1 cellular context compared by ENCODE assay signal in the genomic region with DNA sequence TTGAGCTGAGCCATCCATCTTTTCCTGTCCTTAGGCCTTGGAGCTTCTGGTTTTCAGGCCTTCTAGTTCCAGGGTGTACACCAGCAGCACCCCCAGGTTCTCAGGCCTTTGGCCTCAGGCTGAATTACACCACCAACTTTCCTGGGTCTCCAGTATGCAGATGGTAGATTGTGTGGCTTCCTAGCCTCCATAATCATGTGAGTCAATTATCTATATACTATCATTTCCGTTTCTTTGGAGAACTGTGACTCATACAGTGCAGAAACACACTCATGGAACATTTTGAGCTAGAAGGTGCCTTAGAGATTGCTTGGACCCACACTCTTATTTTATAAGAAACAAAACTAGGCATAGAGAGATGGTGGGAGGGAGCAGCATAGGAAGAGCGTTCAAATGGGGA.
TF ChIP-seq lines count a peak whose summit lies in the region.

No MANE protein-coding gene starts in this region.

TF ChIP-seq in K562, 482 proteins besides CTCF, POLR2A, EP300 and RAD21 (continued from another document):
- TF ChIP-seq, protein P1, sequence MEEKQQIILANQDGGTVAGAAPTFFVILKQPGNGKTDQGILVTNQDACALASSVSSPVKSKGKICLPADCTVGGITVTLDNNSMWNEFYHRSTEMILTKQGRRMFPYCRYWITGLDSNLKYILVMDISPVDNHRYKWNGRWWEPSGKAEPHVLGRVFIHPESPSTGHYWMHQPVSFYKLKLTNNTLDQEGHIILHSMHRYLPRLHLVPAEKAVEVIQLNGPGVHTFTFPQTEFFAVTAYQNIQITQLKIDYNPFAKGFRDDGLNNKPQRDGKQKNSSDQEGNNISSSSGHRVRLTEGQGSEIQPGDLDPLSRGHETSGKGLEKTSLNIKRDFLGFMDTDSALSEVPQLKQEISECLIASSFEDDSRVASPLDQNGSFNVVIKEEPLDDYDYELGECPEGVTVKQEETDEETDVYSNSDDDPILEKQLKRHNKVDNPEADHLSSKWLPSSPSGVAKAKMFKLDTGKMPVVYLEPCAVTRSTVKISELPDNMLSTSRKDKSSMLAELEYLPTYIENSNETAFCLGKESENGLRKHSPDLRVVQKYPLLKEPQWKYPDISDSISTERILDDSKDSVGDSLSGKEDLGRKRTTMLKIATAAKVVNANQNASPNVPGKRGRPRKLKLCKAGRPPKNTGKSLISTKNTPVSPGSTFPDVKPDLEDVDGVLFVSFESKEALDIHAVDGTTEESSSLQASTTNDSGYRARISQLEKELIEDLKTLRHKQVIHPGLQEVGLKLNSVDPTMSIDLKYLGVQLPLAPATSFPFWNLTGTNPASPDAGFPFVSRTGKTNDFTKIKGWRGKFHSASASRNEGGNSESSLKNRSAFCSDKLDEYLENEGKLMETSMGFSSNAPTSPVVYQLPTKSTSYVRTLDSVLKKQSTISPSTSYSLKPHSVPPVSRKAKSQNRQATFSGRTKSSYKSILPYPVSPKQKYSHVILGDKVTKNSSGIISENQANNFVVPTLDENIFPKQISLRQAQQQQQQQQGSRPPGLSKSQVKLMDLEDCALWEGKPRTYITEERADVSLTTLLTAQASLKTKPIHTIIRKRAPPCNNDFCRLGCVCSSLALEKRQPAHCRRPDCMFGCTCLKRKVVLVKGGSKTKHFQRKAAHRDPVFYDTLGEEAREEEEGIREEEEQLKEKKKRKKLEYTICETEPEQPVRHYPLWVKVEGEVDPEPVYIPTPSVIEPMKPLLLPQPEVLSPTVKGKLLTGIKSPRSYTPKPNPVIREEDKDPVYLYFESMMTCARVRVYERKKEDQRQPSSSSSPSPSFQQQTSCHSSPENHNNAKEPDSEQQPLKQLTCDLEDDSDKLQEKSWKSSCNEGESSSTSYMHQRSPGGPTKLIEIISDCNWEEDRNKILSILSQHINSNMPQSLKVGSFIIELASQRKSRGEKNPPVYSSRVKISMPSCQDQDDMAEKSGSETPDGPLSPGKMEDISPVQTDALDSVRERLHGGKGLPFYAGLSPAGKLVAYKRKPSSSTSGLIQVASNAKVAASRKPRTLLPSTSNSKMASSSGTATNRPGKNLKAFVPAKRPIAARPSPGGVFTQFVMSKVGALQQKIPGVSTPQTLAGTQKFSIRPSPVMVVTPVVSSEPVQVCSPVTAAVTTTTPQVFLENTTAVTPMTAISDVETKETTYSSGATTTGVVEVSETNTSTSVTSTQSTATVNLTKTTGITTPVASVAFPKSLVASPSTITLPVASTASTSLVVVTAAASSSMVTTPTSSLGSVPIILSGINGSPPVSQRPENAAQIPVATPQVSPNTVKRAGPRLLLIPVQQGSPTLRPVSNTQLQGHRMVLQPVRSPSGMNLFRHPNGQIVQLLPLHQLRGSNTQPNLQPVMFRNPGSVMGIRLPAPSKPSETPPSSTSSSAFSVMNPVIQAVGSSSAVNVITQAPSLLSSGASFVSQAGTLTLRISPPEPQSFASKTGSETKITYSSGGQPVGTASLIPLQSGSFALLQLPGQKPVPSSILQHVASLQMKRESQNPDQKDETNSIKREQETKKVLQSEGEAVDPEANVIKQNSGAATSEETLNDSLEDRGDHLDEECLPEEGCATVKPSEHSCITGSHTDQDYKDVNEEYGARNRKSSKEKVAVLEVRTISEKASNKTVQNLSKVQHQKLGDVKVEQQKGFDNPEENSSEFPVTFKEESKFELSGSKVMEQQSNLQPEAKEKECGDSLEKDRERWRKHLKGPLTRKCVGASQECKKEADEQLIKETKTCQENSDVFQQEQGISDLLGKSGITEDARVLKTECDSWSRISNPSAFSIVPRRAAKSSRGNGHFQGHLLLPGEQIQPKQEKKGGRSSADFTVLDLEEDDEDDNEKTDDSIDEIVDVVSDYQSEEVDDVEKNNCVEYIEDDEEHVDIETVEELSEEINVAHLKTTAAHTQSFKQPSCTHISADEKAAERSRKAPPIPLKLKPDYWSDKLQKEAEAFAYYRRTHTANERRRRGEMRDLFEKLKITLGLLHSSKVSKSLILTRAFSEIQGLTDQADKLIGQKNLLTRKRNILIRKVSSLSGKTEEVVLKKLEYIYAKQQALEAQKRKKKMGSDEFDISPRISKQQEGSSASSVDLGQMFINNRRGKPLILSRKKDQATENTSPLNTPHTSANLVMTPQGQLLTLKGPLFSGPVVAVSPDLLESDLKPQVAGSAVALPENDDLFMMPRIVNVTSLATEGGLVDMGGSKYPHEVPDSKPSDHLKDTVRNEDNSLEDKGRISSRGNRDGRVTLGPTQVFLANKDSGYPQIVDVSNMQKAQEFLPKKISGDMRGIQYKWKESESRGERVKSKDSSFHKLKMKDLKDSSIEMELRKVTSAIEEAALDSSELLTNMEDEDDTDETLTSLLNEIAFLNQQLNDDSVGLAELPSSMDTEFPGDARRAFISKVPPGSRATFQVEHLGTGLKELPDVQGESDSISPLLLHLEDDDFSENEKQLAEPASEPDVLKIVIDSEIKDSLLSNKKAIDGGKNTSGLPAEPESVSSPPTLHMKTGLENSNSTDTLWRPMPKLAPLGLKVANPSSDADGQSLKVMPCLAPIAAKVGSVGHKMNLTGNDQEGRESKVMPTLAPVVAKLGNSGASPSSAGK (IDR thresholded peaks at IDR 0.05), result no peak
- TF ChIP-seq FOS (IDR thresholded peaks at IDR 0.05; ENCODE audit: extremely low read depth, insufficient read length) (peak; percentile 2), JUND (IDR thresholded peaks at IDR 0.05; ENCODE audit: borderline replicate concordance, low read depth, low read length) (peak; percentile 82; the same call in 1 of the 2 replicates), JUND (tag; IDR thresholded peaks at IDR 0.05; ENCODE audit: borderline replicate concordance, low read depth, low read length) (peak; percentile 76; the same call in 2 of the 3 replicates), ARID1B (IDR thresholded peaks at IDR 0.05) (peak; percentile 27; the same call in 1 of the 2 replicates), JUN (IDR thresholded peaks at IDR 0.05; ENCODE audit: borderline replicate concordance, low read depth, low read length) (0 out of 2 replicates have a peak, but pooled peaks have one; percentile 45), JUN (CRISPR knock-in tag; IDR thresholded peaks at IDR 0.05; ENCODE audit: borderline replicate concordance) (no peak), MYNN (IDR thresholded peaks at IDR 0.05) (peak; percentile 40; the same call in 1 of the 2 replicates), MYNN (CRISPR knock-in tag; IDR thresholded peaks at IDR 0.05) (no peak), NR2C1 (IDR thresholded peaks at IDR 0.05) (no peak), NR2C1 (tag; IDR thresholded peaks at IDR 0.05) (0 out of 2 replicates have a peak, but pooled peaks have one; percentile 23), PCBP1 (IDR thresholded peaks at IDR 0.05; ENCODE audit: low read depth, low read length, poor library complexity, severe bottlenecking) (no peak), ZNF589 (CRISPR knock-in tag; IDR thresholded peaks at IDR 0.05; ENCODE audit: low read depth) (peak; percentile 85; the same call in 1 of the 2 replicates), ZKSCAN8 (CRISPR knock-in tag; IDR thresholded peaks at IDR 0.05) (0 out of 2 replicates have a peak, but pooled peaks have one; percentile 43), JUNB (CRISPR knock-in tag; conservative IDR thresholded peaks at IDR 0.05) (0 out of 2 replicates have a peak, but pooled peaks have one; percentile 15), FOSL1 (tag; conservative IDR thresholded peaks at IDR 0.05) (peak; percentile 92), ZNF146 (CRISPR knock-in tag; IDR thresholded peaks at IDR 0.05; ENCODE audit: unreplicated experiment) (no peak), ZNF175 (CRISPR knock-in tag; IDR thresholded peaks at IDR 0.05; ENCODE audit: low read depth) (peak; percentile 72), GABPA (tag; conservative IDR thresholded peaks at IDR 0.05; ENCODE audit: low read depth) (0 out of 2 replicates have a peak, but pooled peaks have one; percentile 38), PRPF4 (IDR thresholded peaks at IDR 0.05; ENCODE audit: insufficient read depth, low read depth, low read length, poor library complexity, severe bottlenecking) (no peak)
- TF ChIP-seq, protein P2, sequence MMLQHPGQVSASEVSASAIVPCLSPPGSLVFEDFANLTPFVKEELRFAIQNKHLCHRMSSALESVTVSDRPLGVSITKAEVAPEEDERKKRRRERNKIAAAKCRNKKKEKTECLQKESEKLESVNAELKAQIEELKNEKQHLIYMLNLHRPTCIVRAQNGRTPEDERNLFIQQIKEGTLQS (IDR thresholded peaks at IDR 0.05), result peak; percentile 53; the same call in 1 of the 2 replicates
- TF ChIP-seq, protein P2 (CRISPR knock-in tag; conservative IDR thresholded peaks at IDR 0.05), result no peak
- TF ChIP-seq, protein P3, sequence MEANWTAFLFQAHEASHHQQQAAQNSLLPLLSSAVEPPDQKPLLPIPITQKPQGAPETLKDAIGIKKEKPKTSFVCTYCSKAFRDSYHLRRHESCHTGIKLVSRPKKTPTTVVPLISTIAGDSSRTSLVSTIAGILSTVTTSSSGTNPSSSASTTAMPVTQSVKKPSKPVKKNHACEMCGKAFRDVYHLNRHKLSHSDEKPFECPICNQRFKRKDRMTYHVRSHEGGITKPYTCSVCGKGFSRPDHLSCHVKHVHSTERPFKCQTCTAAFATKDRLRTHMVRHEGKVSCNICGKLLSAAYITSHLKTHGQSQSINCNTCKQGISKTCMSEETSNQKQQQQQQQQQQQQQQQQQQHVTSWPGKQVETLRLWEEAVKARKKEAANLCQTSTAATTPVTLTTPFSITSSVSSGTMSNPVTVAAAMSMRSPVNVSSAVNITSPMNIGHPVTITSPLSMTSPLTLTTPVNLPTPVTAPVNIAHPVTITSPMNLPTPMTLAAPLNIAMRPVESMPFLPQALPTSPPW (CRISPR knock-in tag; IDR thresholded peaks at IDR 0.05), result 0 out of 2 replicates have a peak, but pooled peaks have one; percentile 35
- TF ChIP-seq, protein P4, sequence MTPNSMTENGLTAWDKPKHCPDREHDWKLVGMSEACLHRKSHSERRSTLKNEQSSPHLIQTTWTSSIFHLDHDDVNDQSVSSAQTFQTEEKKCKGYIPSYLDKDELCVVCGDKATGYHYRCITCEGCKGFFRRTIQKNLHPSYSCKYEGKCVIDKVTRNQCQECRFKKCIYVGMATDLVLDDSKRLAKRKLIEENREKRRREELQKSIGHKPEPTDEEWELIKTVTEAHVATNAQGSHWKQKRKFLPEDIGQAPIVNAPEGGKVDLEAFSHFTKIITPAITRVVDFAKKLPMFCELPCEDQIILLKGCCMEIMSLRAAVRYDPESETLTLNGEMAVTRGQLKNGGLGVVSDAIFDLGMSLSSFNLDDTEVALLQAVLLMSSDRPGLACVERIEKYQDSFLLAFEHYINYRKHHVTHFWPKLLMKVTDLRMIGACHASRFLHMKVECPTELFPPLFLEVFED (CRISPR knock-in tag; conservative IDR thresholded peaks at IDR 0.05), result no peak
